Comparison of ENCODE assay signal across 11 cellular contexts in genomic region chr1:157399984-157400382, GRCh38.
DNase-seq lines count a peak whose midpoint lies in the region; ATAC-seq and TF ChIP-seq lines count a peak whose summit lies in the region.
"Had no signal": no experiment of that assay in that cellular context is flagged by ENCODE, and none has a peak within 500 bp of the region (broad histone marks: within the 10 kb centered on the region; RNA-seq: fewer than 3 reads in every experiment).

No MANE protein-coding gene starts in this region.

- CTCF ChIA-PET in activated CD8-positive, alpha-beta memory T cell treated with anti-CD3 and anti-CD28 coated beads, Interleukin-2, amount 10 ng/mL, durations not matched to agents 7 days and 5 days (lab: Charles Lee): interaction anchor here (1.6 kb wide), 1 partner anchor 96 kb away, joined by 5 read pairs; no protein-coding TSS in a partner anchor

- H3K36me3 Mint-ChIP-seq in activated CD8-positive, alpha-beta memory T cell treated with anti-CD3 and anti-CD28 coated beads, Interleukin-2, amount 10 ng/mL, durations not matched to agents 7 days and 5 days: no peaks in the 10 kb centered on the region
- no peaks in the 10 kb centered on the region for H3K36me3 Mint-ChIP-seq in activated T-helper 17 cell treated with anti-CD3 and anti-CD28 coated beads, Interleukin-2, amount 50 U/mL, for 72 hours (ENCODE audit: low read depth)
- H3K36me3 Mint-ChIP-seq in mesothelial cell of epicardium: no peaks in the 10 kb centered on the region
- H3K36me3 Mint-ChIP-seq: activated naive CD4-positive, alpha-beta T cell treated with anti-CD3 and anti-CD28 coated beads, Interleukin-2, amount 10 ng/mL, durations not matched to agents 7 days and 5 days; neural progenitor cell had no signal

- ATAC-seq in activated CD8-positive, alpha-beta memory T cell treated with anti-CD3 and anti-CD28 coated beads, Interleukin-2, amount 10 ng/mL, durations not matched to agents 7 days and 5 days: peak; percentile 53
- ATAC-seq in HG03135 (IDR thresholded peaks at IDR 0.05; ENCODE audit: unreplicated experiment): peak; percentile 45
- peak; percentile 37 for ATAC-seq in activated T-helper 17 cell treated with anti-CD3 and anti-CD28 coated beads, Interleukin-2, amount 50 U/mL, for 72 hours (replicated peaks)
- peak; percentile 77 for ATAC-seq in stimulated activated naive CD8-positive, alpha-beta T cell treated with anti-CD3 and anti-CD28 coated beads, Interleukin-15, Interleukin-2, amounts not matched to agents 100 U/mL and 50 U/mL, for 24 hours

- no peak overlapping the region for H3K4me3 Mint-ChIP-seq in activated CD8-positive, alpha-beta memory T cell treated with anti-CD3 and anti-CD28 coated beads, Interleukin-2, amount 10 ng/mL, durations not matched to agents 7 days and 5 days
- H3K4me3 Mint-ChIP-seq in activated T-helper 17 cell treated with anti-CD3 and anti-CD28 coated beads, Interleukin-2, amount 50 U/mL, for 72 hours: no peak overlapping the region
- H3K4me3 Mint-ChIP-seq in mesothelial cell of epicardium: no peak overlapping the region
- H3K4me3 Mint-ChIP-seq: activated naive CD4-positive, alpha-beta T cell treated with anti-CD3 and anti-CD28 coated beads, Interleukin-2, amount 10 ng/mL, durations not matched to agents 7 days and 5 days; neural progenitor cell had no signal

- no peaks in the 10 kb centered on the region for H3K9me3 Mint-ChIP-seq in activated CD8-positive, alpha-beta memory T cell treated with anti-CD3 and anti-CD28 coated beads, Interleukin-2, amount 10 ng/mL, durations not matched to agents 7 days and 5 days (ENCODE audit: low read depth)
- H3K9me3 Mint-ChIP-seq in activated T-helper 17 cell treated with anti-CD3 and anti-CD28 coated beads, Interleukin-2, amount 50 U/mL, for 72 hours: no peaks in the 10 kb centered on the region
- no peaks in the 10 kb centered on the region for H3K9me3 Mint-ChIP-seq in mesothelial cell of epicardium
- H3K9me3 Mint-ChIP-seq: activated naive CD4-positive, alpha-beta T cell treated with anti-CD3 and anti-CD28 coated beads, Interleukin-2, amount 10 ng/mL, durations not matched to agents 7 days and 5 days; neural progenitor cell had no signal

- H3K27ac Mint-ChIP-seq in activated CD8-positive, alpha-beta memory T cell treated with anti-CD3 and anti-CD28 coated beads, Interleukin-2, amount 10 ng/mL, durations not matched to agents 7 days and 5 days: no peak overlapping the region
- H3K27ac Mint-ChIP-seq in activated T-helper 17 cell treated with anti-CD3 and anti-CD28 coated beads, Interleukin-2, amount 50 U/mL, for 72 hours: no peak overlapping the region
- H3K27ac Mint-ChIP-seq in mesothelial cell of epicardium: no peak overlapping the region
- H3K27ac Mint-ChIP-seq: activated naive CD4-positive, alpha-beta T cell treated with anti-CD3 and anti-CD28 coated beads, Interleukin-2, amount 10 ng/mL, durations not matched to agents 7 days and 5 days; neural progenitor cell had no signal

- peaks cover 56% of the 10 kb centered on the region for H3K27me3 Mint-ChIP-seq in activated CD8-positive, alpha-beta memory T cell treated with anti-CD3 and anti-CD28 coated beads, Interleukin-2, amount 10 ng/mL, durations not matched to agents 7 days and 5 days
- H3K27me3 Mint-ChIP-seq in activated T-helper 17 cell treated with anti-CD3 and anti-CD28 coated beads, Interleukin-2, amount 50 U/mL, for 72 hours: peaks cover 50% of the 10 kb centered on the region
- H3K27me3 Mint-ChIP-seq in mesothelial cell of epicardium (ENCODE audit: low read depth): no peaks in the 10 kb centered on the region

- peaks cover 7% of the 10 kb centered on the region for H3K4me1 Mint-ChIP-seq in activated CD8-positive, alpha-beta memory T cell treated with anti-CD3 and anti-CD28 coated beads, Interleukin-2, amount 10 ng/mL, durations not matched to agents 7 days and 5 days
- no peaks in the 10 kb centered on the region for H3K4me1 Mint-ChIP-seq in activated T-helper 17 cell treated with anti-CD3 and anti-CD28 coated beads, Interleukin-2, amount 50 U/mL, for 72 hours
- peaks cover 30% of the 10 kb centered on the region for H3K4me1 Mint-ChIP-seq in mesothelial cell of epicardium
- H3K4me1 Mint-ChIP-seq: activated naive CD4-positive, alpha-beta T cell treated with anti-CD3 and anti-CD28 coated beads, Interleukin-2, amount 10 ng/mL, durations not matched to agents 7 days and 5 days; neural progenitor cell had no signal

- DNase-seq in activated CD8-positive, alpha-beta memory T cell treated with anti-CD3 and anti-CD28 coated beads, Interleukin-2, amount 10 ng/mL, durations not matched to agents 7 days and 5 days: no peak
- no peak for DNase-seq in activated CD8-positive, alpha-beta memory T cell treated with anti-CD3 and anti-CD28 coated beads for 24 hours
- no peak for DNase-seq in stimulated activated naive CD8-positive, alpha-beta T cell treated with anti-CD3 and anti-CD28 coated beads, Interleukin-15, Interleukin-2, amounts not matched to agents 100 U/mL and 50 U/mL, for 24 hours
- DNase-seq in mesothelial cell of epicardium (ENCODE audit: low spot score in 2 of 2, unreplicated experiment in 2 of 2): no peak
- no peak for DNase-seq in HT-29 (ENCODE audit: low spot score)
- no peak for DNase-seq in HuH-7.5 (ENCODE audit: low spot score)
- DNase-seq: activated naive CD4-positive, alpha-beta T cell treated with anti-CD3 and anti-CD28 coated beads, Interleukin-2, amount 10 ng/mL, durations not matched to agents 7 days and 5 days; SW 1271 had no signal

- no peak for TF ChIP-seq CTCF in mesothelial cell of epicardium (IDR thresholded peaks at IDR 0.05; ENCODE audit: unreplicated experiment)
